ENCODE assay signal across 8 cellular contexts in genomic region chr3:129230311-129231019, GRCh38. TPM values are rescaled to one million over a fixed set of nuclear protein-coding genes. Genes with fewer than 3 reads are reported as not detected.
DNase-seq lines count a peak whose midpoint lies in the region; ATAC-seq and TF ChIP-seq lines count a peak whose summit lies in the region.

No MANE protein-coding gene starts in this region.

- TF ChIP-seq POLR2A in gastrocnemius medialis (IDR thresholded peaks at IDR 0.05) (peak in 1 of 2 donors; percentile 30), ovary (IDR thresholded peaks at IDR 0.05) (no peak)

- DNase-seq in HFF-Myc (ENCODE audit: extremely low read depth, low read depth) (peak; percentile 67), SK-MEL-5 (ENCODE audit: low read depth, low spot score) (peak; percentile 74), epithelial cell of prostate (ENCODE audit: low read depth, low spot score) (peak; percentile 80), gastrocnemius medialis (no peak), mesenteric fat pad (ENCODE audit: low spot score) (no peak), ovary (no peak)
- no peak for DNase-seq in activated CD8-positive, alpha-beta memory T cell treated with anti-CD3 and anti-CD28 coated beads, Interleukin-2, amount 50 U/mL, for 4 hours

- H3K36me3 ChIP-seq in gastrocnemius medialis (no peaks in the 10 kb centered on the region), ovary (no peaks in the 10 kb centered on the region)

- 44 to 59% (median 49%) methylated on average over 7 of the region's 7 CpGs for WGBS in ovary, 3 donors

- H3K27ac ChIP-seq in epithelial cell of prostate = peak overlapping the region; percentile 88
- H3K27ac ChIP-seq in gastrocnemius medialis = peak overlapping the region in 3 of 4 donors; percentile 18 to 53 (median 31)
- no peak overlapping the region for H3K27ac ChIP-seq in ovary

- intact Hi-C loops in gastrocnemius medialis (cut with DNase I; ENCODE audit: low total_unique reads) (no loop called here), ovary (cut with DNase I) (no loop called here)

- H3K9me3 ChIP-seq in gastrocnemius medialis = no peaks in the 10 kb centered on the region
- no peaks in the 10 kb centered on the region for H3K9me3 ChIP-seq in ovary

- ATAC-seq in gastrocnemius medialis (peak in 1 of 2 donors; percentile 19), HG02571 (IDR thresholded peaks at IDR 0.05; ENCODE audit: unreplicated experiment) (no peak)

- H3K4me3 ChIP-seq in HFF-Myc (replicated peaks; ENCODE audit: low read depth, low read length) (no peak overlapping the region), gastrocnemius medialis (no peak overlapping the region), ovary (no peak overlapping the region)

- in situ Hi-C loops in SK-MEL-5 (cut with HindIII; ENCODE audit: low pct_unique_long_range_greater_than_20kb, low sequenced_read_pairs) (no loop called here), gastrocnemius medialis (cut with MboI; ENCODE audit: low sequenced_read_pairs in 4 of 4) (no loop called here)

- H3K27me3 ChIP-seq in gastrocnemius medialis (no peaks in the 10 kb centered on the region), ovary (no peaks in the 10 kb centered on the region)

- H3K4me1 ChIP-seq in gastrocnemius medialis (peaks cover 34 to 37% of the 10 kb centered on the region in 2 donors), ovary (ENCODE audit: insufficient read depth) (peaks cover 9% of the 10 kb centered on the region)

- TF ChIP-seq EP300 in ovary (IDR thresholded peaks at IDR 0.05) = no peak

- no peak for TF ChIP-seq CTCF in HFF-Myc (IDR thresholded peaks at IDR 0.05; ENCODE audit: low read depth, low read length, missing control alignments)
- TF ChIP-seq CTCF in gastrocnemius medialis (IDR thresholded peaks at IDR 0.05 in 4 of 5, conservative IDR thresholded peaks at IDR 0.05 in 1 of 5) = no peak
- no peak for TF ChIP-seq CTCF in ovary (IDR thresholded peaks at IDR 0.05)

RNA-seq across cellular contexts. Expression of gene COPG1, which starts 18.9 kb away (rescaled TPM):
- total RNA-seq in SK-MEL-5 (2014; rRNA removed; shearing (Covaris generic)) = 205 and 216 TPM in 2 replicates
- 191 and 228 TPM in 2 replicates for polyA plus RNA-seq in SK-MEL-5 (2015; cell fraction: cytosol; rRNA removed)
- polyA plus RNA-seq in SK-MEL-5 (2015; cell fraction: nucleus; rRNA removed) = 207 and 242 TPM in 2 replicates
- total RNA-seq in gastrocnemius medialis = 100 to 1,000 TPM in 1 of 4 donors, 10 to 100 TPM in 3; 59.7 to 101 (median 79.8) TPM
- 183 TPM for total RNA-seq in mesenteric fat pad
- 100 to 1,000 TPM in 5 of 7 donors, 10 to 100 TPM in 2; 49.2 to 147 (median 115) TPM for total RNA-seq in ovary
- polyA plus RNA-seq in ovary = 100 to 1,000 TPM in 1 of 2 donors, 10 to 100 TPM in 1; 62.6 to 133 TPM

RNA-seq across cellular contexts. Expression of gene CNBP, which starts 46.8 kb away (rescaled TPM):
- total RNA-seq in SK-MEL-5 (2014; rRNA removed; shearing (Covaris generic)) = 396 and 418 TPM in 2 replicates
- 343 and 344 TPM in 2 replicates for polyA plus RNA-seq in SK-MEL-5 (2015; cell fraction: cytosol; rRNA removed)
- 182 and 199 TPM in 2 replicates for polyA plus RNA-seq in SK-MEL-5 (2015; cell fraction: nucleus; rRNA removed)
- 1,000 to 10,000 TPM in 2 of 4 donors, 100 to 1,000 TPM in 2; 784 to 1,263 (median 979) TPM for total RNA-seq in gastrocnemius medialis
- 338 TPM for total RNA-seq in mesenteric fat pad
- total RNA-seq in ovary = 100 to 1,000 TPM; 383 to 530 (median 467) TPM
- polyA plus RNA-seq in ovary = 100 to 1,000 TPM; 408 to 540 TPM

RNA-seq across cellular contexts. Expression of gene HMCES, which starts 48.2 kb away (rescaled TPM):
- total RNA-seq in SK-MEL-5 (2014; rRNA removed; shearing (Covaris generic)) = 20.5 and 26.6 TPM in 2 replicates
- 24.8 and 31.7 TPM in 2 replicates for polyA plus RNA-seq in SK-MEL-5 (2015; cell fraction: cytosol; rRNA removed)
- polyA plus RNA-seq in SK-MEL-5 (2015; cell fraction: nucleus; rRNA removed) = 12.8 and 13.4 TPM in 2 replicates
- 10 to 100 TPM; 24.7 to 35.2 (median 29.5) TPM for total RNA-seq in gastrocnemius medialis
- 38.5 TPM for total RNA-seq in mesenteric fat pad
- total RNA-seq in ovary = 10 to 100 TPM; 15.5 to 44.5 (median 35.2) TPM
- polyA plus RNA-seq in ovary = 10 to 100 TPM; 27.5 to 44.3 TPM

Comparison
In these comparisons a context has a peak if more than half of its experiments do, and no peak if none do; other contexts are left out.
1. DNase-seq: peak in HFF-Myc (single experiment), SK-MEL-5 (single experiment) and epithelial cell of prostate (single experiment); none in gastrocnemius medialis (0 of 2), activated CD8-positive, alpha-beta memory T cell treated with anti-CD3 and anti-CD28 coated beads, Interleukin-2, amount 50 U/mL, for 4 hours (single experiment), mesenteric fat pad (single experiment) and ovary (0 of 5).
2. H3K27ac ChIP-seq: peak in epithelial cell of prostate (single experiment) and gastrocnemius medialis (3 of 4); none in ovary (0 of 2).